1 cellular context compared by ENCODE assay signal in genomic region chr10:70779088-70779487, GRCh38.
A peak's percentile ranks its signal among the peaks of the same experiment; 100 is the strongest.
TF ChIP-seq lines count a peak whose summit lies in the region.

No MANE protein-coding gene starts in this region.

TF ChIP-seq in K562, 482 proteins besides CTCF, POLR2A, EP300 and RAD21 (continued from another document):
- TF ChIP-seq TFE3 (CRISPR knock-in tag; IDR thresholded peaks at IDR 0.05): peak; percentile 71
